In the genomic region with DNA sequence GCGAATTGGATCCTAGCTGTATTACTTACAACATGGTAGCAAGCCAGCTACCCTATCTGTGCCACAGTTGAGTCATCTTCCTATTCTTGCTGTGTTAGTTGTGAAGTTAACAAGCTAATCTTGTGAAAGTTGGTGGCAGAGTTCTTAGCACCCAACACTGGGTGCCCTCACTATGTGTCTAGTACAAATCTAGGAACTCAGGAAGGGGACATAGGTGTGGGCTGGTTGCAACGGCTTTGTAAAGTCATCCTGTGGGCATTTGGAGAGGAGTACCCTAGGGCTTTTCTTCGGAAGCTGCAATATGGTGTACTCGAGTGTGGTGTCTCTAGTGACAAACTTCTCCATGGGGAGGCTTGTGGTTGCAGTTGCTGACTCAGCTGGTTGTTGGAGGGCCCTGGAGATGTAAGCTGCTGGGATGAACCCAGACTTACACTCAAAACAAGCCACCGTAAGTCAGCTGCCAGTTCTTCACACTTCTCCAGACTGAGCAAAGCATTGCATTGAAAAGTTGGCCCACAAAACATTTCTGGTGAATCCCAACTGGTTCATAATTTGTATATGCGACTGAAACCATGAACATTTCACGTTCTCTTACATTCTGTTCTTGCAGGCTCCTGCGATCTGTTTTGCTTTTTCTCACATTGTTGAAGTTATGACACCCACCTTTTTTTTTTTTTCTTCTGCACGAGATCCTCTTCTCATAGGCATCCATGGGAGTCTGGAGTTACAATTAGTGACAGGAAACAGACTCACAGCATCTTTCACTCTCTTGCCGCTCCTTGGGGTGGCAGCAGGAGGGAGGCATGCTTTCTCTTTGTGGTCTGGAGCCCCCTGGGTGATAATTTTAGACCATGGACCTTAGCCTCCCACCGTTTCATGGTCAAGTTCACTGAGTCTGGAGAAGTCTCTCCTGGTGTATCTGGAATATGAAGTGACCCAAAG, we compare ENCODE assay signal across 23 cellular contexts.
"Had no signal": no experiment of that assay in that cellular context is flagged by ENCODE, and none has a peak within 500 bp of the region (broad histone marks: within the 10 kb centered on the region; RNA-seq: fewer than 3 reads in every experiment).

No MANE protein-coding gene starts in this region.

- H3K4me3 ChIP-seq: coronary artery, psoas muscle, skin epidermis, stomach had no signal

- H3K9me3 ChIP-seq: psoas muscle, stomach had no signal

- H3K4me1 ChIP-seq: psoas muscle had no signal

- H3K36me3 ChIP-seq: stomach had no signal

- ATAC-seq: left cardiac atrium; naive thymus-derived CD4-positive, alpha-beta T cell; psoas muscle; right cardiac atrium; stimulated activated effector memory CD8-positive, alpha-beta T cell treated with anti-CD3 and anti-CD28 coated beads, Interleukin-12 subunit alpha, Interleukin-12 subunit beta, amount 100 ng/mL, for 72 hours had no signal

- DNase-seq: activated CD4-positive, alpha-beta T cell treated with anti-CD3 and anti-CD28 coated beads, Interleukin-2, amount 50 U/mL, for 1 hour; activated CD4-positive, CD25-positive, alpha-beta regulatory T cell treated with anti-CD3 and anti-CD28 coated beads, Interleukin-2, amount 50 U/mL, for 72 hours; activated CD8-positive, alpha-beta memory T cell treated with anti-CD3 and anti-CD28 coated beads for 24 hours; activated CD8-positive, alpha-beta memory T cell treated with anti-CD3 and anti-CD28 coated beads, Interleukin-2, amount 50 U/mL, for 48 hours; activated effector memory CD4-positive, alpha-beta T cell treated with anti-CD3 and anti-CD28 coated beads, Interleukin-2, amount 50 U/mL, for 16 hours; activated naive CD4-positive, alpha-beta T cell treated with anti-CD3 and anti-CD28 coated beads, Interleukin-2, amount 50 U/mL, for 16 hours; activated T-cell treated with anti-CD3 and anti-CD28 coated beads, Interleukin-2, amount 50 U/mL, for 48 hours; aorta; foreskin melanocyte; glutamatergic neuron; hippocampal formation; left cardiac atrium; naive thymus-derived CD4-positive, alpha-beta T cell; psoas muscle; right cardiac atrium; stimulated activated CD4-positive, alpha-beta T cell treated with anti-CD3 and anti-CD28 coated beads, Interleukin-15, amount 100 ng/mL, for 24 hours; stimulated activated CD4-positive, alpha-beta T cell treated with anti-CD3 and anti-CD28 coated beads, Interleukin-2, amount 100 ng/mL, for 48 hours; stomach; trophoblast cell had no signal

- H3K27ac ChIP-seq: coronary artery, psoas muscle, skin epidermis, stomach, VCaP had no signal
